13 cellular contexts compared by ENCODE assay signal in the genomic region with DNA sequence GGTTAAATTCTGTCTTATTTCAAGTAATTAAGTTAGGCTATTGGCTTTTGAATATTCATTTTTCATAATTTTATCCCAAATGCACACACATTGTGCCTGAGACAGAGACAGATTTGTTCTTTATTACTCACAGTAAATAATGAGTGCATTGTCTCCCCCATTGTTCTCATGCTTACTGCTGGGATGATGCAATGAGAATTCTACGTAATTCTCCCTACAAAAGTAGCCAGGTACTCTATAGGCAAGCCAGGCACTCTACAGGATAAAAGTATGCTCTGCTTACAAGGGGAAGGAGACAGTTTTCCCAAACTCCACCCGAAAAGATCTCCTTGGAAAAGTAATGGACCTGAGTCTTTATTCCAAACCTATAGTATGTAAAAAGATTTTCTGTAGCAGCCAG.
DNase-seq lines count a peak whose midpoint lies in the region; ATAC-seq and TF ChIP-seq lines count a peak whose summit lies in the region.
"Had no signal": no experiment of that assay in that cellular context is flagged by ENCODE, and none has a peak within 500 bp of the region (broad histone marks: within the 10 kb centered on the region; RNA-seq: fewer than 3 reads in every experiment).

No MANE protein-coding gene starts in this region.

- no peaks in the 10 kb centered on the region for H3K36me3 Mint-ChIP-seq in neural progenitor cell

- DNase-seq in ELR (ENCODE audit: low read depth), result peak; percentile 1
- no peak for DNase-seq in RWPE2 (ENCODE audit: low spot score)
- DNase-seq in epithelial cell of esophagus (ENCODE audit: low read depth), result peak; percentile 71
- DNase-seq in neural progenitor cell (ENCODE audit: low spot score), result peak; percentile 1
- no peak for DNase-seq in heart left ventricle
- DNase-seq in gastrocnemius medialis, result no peak
- no peak for DNase-seq in SHP77 (lab: John Stamatoyannopoulos, UW)
- DNase-seq: Calu3, NCI-H1048, NCI-H2107, NCI-H82, SIG-M5 had no signal

- no peak overlapping the region for H3K4me3 ChIP-seq in RWPE2 (ENCODE audit: severe bottlenecking)
- no peak overlapping the region for H3K4me3 ChIP-seq in epithelial cell of esophagus (ENCODE audit: low read length)
- no peak overlapping the region for H3K4me3 ChIP-seq in neural progenitor cell
- H3K4me3 ChIP-seq in heart left ventricle, result no peak overlapping the region
- H3K4me3 ChIP-seq in gastrocnemius medialis, result no peak overlapping the region
- H3K4me3 ChIP-seq: A549 had no signal

- no peak overlapping the region for H3K4me2 ChIP-seq in neural progenitor cell
- H3K4me2 ChIP-seq: A549 had no signal

- H3K4me3 Mint-ChIP-seq in neural progenitor cell, result no peak overlapping the region

- H2AFZ ChIP-seq in neural progenitor cell (replicated peaks), result no peak overlapping the region

- ATAC-seq in RWPE2 (ENCODE audit: low read depth) (0 out of 3 replicates have a peak, but pooled peaks have one; percentile 19), heart left ventricle (no peak), gastrocnemius medialis (no peak)
- ATAC-seq: A549 had no signal

- H4K20me1 ChIP-seq in neural progenitor cell (ENCODE audit: low read depth), result no peaks in the 10 kb centered on the region

- H3K4me1 ChIP-seq in RWPE2 (ENCODE audit: insufficient read depth, poor library complexity, severe bottlenecking), result no peaks in the 10 kb centered on the region
- H3K4me1 ChIP-seq in neural progenitor cell, result no peaks in the 10 kb centered on the region
- H3K4me1 ChIP-seq in heart left ventricle, result no peaks in the 10 kb centered on the region
- H3K4me1 ChIP-seq in gastrocnemius medialis, result no peaks in the 10 kb centered on the region
- H3K4me1 ChIP-seq: A549 had no signal

- no peaks in the 10 kb centered on the region for H3K36me3 ChIP-seq in RWPE2 (ENCODE audit: low read depth)
- H3K36me3 ChIP-seq in neural progenitor cell, result no peaks in the 10 kb centered on the region
- no peaks in the 10 kb centered on the region for H3K36me3 ChIP-seq in heart left ventricle
- no peaks in the 10 kb centered on the region for H3K36me3 ChIP-seq in gastrocnemius medialis

- no peak overlapping the region for H3K27ac Mint-ChIP-seq in neural progenitor cell

- H3K27me3 Mint-ChIP-seq in neural progenitor cell (ENCODE audit: insufficient read depth, low read depth), result no peaks in the 10 kb centered on the region

- no peak overlapping the region for H3K9ac ChIP-seq in neural progenitor cell

- no peaks in the 10 kb centered on the region for H3K79me2 ChIP-seq in neural progenitor cell (ENCODE audit: low read depth)

- no peaks in the 10 kb centered on the region for H3F3A ChIP-seq in neural progenitor cell (ENCODE audit: low read depth)

- H3K27me3 ChIP-seq in RWPE2 (ENCODE audit: insufficient read depth, poor library complexity, severe bottlenecking), result no peaks in the 10 kb centered on the region
- H3K27me3 ChIP-seq in neural progenitor cell, result no peaks in the 10 kb centered on the region
- no peaks in the 10 kb centered on the region for H3K27me3 ChIP-seq in heart left ventricle
- H3K27me3 ChIP-seq in gastrocnemius medialis, result no peaks in the 10 kb centered on the region

- H3K4me1 Mint-ChIP-seq in neural progenitor cell, result no peaks in the 10 kb centered on the region

- peaks cover 2% of the 10 kb centered on the region for H3K9me3 Mint-ChIP-seq in neural progenitor cell

- no peaks in the 10 kb centered on the region for H3K9me3 ChIP-seq in RWPE2 (ENCODE audit: severe bottlenecking)
- no peaks in the 10 kb centered on the region for H3K9me3 ChIP-seq in neural progenitor cell (ENCODE audit: low read depth)
- H3K9me3 ChIP-seq in heart left ventricle, result no peaks in the 10 kb centered on the region
- H3K9me3 ChIP-seq in gastrocnemius medialis, result no peaks in the 10 kb centered on the region
- H3K9me3 ChIP-seq: A549 had no signal

- no peak for TF ChIP-seq POLR2A in heart left ventricle (IDR thresholded peaks at IDR 0.05)
- no peak for TF ChIP-seq POLR2A in gastrocnemius medialis (IDR thresholded peaks at IDR 0.05)

- intact Hi-C loops in heart left ventricle (cut with DNase I), result no loop called here
- intact Hi-C loops in gastrocnemius medialis (cut with DNase I; ENCODE audit: low total_unique reads), result no loop called here

- H3K27ac ChIP-seq in RWPE2 (ENCODE audit: poor library complexity, severe bottlenecking), result no peak overlapping the region
- H3K27ac ChIP-seq in neural progenitor cell, result no peak overlapping the region
- H3K27ac ChIP-seq in heart left ventricle, result no peak overlapping the region
- H3K27ac ChIP-seq in gastrocnemius medialis, result no peak overlapping the region
- H3K27ac ChIP-seq: A549 had no signal

- TF ChIP-seq CTCF in RWPE2 (IDR thresholded peaks at IDR 0.05; ENCODE audit: poor library complexity, severe bottlenecking), result no peak
- no peak for TF ChIP-seq CTCF in epithelial cell of esophagus (IDR thresholded peaks at IDR 0.05; ENCODE audit: insufficient read depth, low read depth, low read length, missing control alignments)
- TF ChIP-seq CTCF in neural progenitor cell (IDR thresholded peaks at IDR 0.05), result no peak
- TF ChIP-seq CTCF in heart left ventricle (IDR thresholded peaks at IDR 0.05), result no peak
- TF ChIP-seq CTCF in gastrocnemius medialis (IDR thresholded peaks at IDR 0.05 in 4 of 5, conservative IDR thresholded peaks at IDR 0.05 in 1 of 5), result no peak

- WGBS in heart left ventricle, 4 donors, result 62 to 81% (median 77%) methylated on average over 2 of the region's 2 CpGs

- in situ Hi-C loops in gastrocnemius medialis (cut with MboI; ENCODE audit: low sequenced_read_pairs in 4 of 4), result no loop called here

Comparison
In these comparisons a context has a peak if more than half of its experiments do, and no peak if none do; other contexts are left out.
1. DNase-seq: peak in ELR (single experiment), epithelial cell of esophagus (single experiment) and neural progenitor cell (single experiment); none in RWPE2 (single experiment), heart left ventricle (0 of 5), gastrocnemius medialis (0 of 2) and SHP77 (0 of 2).